Comparison of ENCODE assay signal across 10 cellular contexts in genomic region chr16:87952751-87953150, GRCh38. TPM values are rescaled to one million over a fixed set of nuclear protein-coding genes. Genes with fewer than 3 reads are reported as not detected.
DNase-seq lines count a peak whose midpoint lies in the region; ATAC-seq and TF ChIP-seq lines count a peak whose summit lies in the region.
"Had no signal": no experiment of that assay in that cellular context is flagged by ENCODE, and none has a peak within 500 bp of the region (broad histone marks: within the 10 kb centered on the region; RNA-seq: fewer than 3 reads in every experiment).

No MANE protein-coding gene starts in this region.

- DNase-seq in RWPE1 (ENCODE audit: low spot score), result no peak
- no peak for DNase-seq in epithelial cell of proximal tubule (ENCODE audit: low read depth)
- no peak for DNase-seq in psoas muscle
- no peak for DNase-seq in kidney glomerular epithelial cell (lab: John Stamatoyannopoulos, UW)
- no peak for DNase-seq in LoVo (ENCODE audit: low spot score)
- DNase-seq in mesenteric fat pad (ENCODE audit: low spot score), result no peak

- POLR2A ChIA-PET in RWPE1 (lab: Yijun Ruan, JAX; ENCODE audit: low non-redundant PET), result interaction anchor here (0.6 kb wide), 1 partner anchor 95 kb away, joined by 3 read pairs; no protein-coding TSS in a partner anchor

- ATAC-seq in psoas muscle, result no peak
- no peak for ATAC-seq in HG03108 (IDR thresholded peaks at IDR 0.05; ENCODE audit: unreplicated experiment)
- ATAC-seq: Right ventricle myocardium inferior had no signal

- TF ChIP-seq CTCF in RWPE1 (conservative IDR thresholded peaks at IDR 0.05; ENCODE audit: low read depth) (no peak), epithelial cell of proximal tubule (conservative IDR thresholded peaks at IDR 0.05; ENCODE audit: low read depth, low read length) (no peak), psoas muscle (IDR thresholded peaks at IDR 0.05) (no peak)

- peaks cover 29% of the 10 kb centered on the region for H3K4me1 ChIP-seq in psoas muscle

- intact Hi-C loops in psoas muscle (cut with DNase I), result no loop called here

- no peaks in the 10 kb centered on the region for H3K27me3 ChIP-seq in psoas muscle (ENCODE audit: insufficient read depth in 3 of 3, low read length in 2 of 3)

- peak overlapping the region; percentile 92; the same call in 1 of the 2 replicates for H3K27ac ChIP-seq in RWPE1
- H3K27ac ChIP-seq in psoas muscle, result peak overlapping the region; percentile 99

- CTCF ChIA-PET in RWPE1 (lab: Yijun Ruan, JAX), result interaction anchor here (0.6 to 1.8 kb wide), 2 partner anchors 10 to 22 kb away, joined by 4 to 6 read pairs; no protein-coding TSS in a partner anchor

- WGBS in psoas muscle, 3 donors, result 77 to 85% (median 80%) methylated on average over 16 of the region's 16 CpGs

- H3K36me3 ChIP-seq in psoas muscle (ENCODE audit: insufficient read depth in 1 of 2, low read depth in 1 of 2), result peaks cover 0 to 22% of the 10 kb centered on the region in 2 donors

- H3K9me3 ChIP-seq in psoas muscle, result no peaks in the 10 kb centered on the region

- H3K4me3 ChIP-seq in GM08714 (ENCODE audit: low read length) (peak overlapping the region; percentile 96), epithelial cell of proximal tubule (ENCODE audit: low read depth, low read length) (peak overlapping the region; percentile 77), psoas muscle (peak overlapping the region; percentile 95)

RNA-seq across cellular contexts. Expression of gene BANP, which starts 1.5 kb away (rescaled TPM):
- total RNA-seq in epithelial cell of proximal tubule (17.6 and 23.4 TPM in 2 replicates), psoas muscle (10 to 100 TPM; 11.9 to 15.3 (median 14.7) TPM), mesenteric fat pad (28.8 TPM)
- polyA plus RNA-seq in psoas muscle, result 10 to 100 TPM in 1 of 3 donors, 1 to 10 TPM in 2; 7.7 to 14.2 (median 7.8) TPM

RNA-seq across cellular contexts. Expression of gene CA5A, which starts 16.4 kb away (rescaled TPM):
- total RNA-seq in epithelial cell of proximal tubule, result not detected in 2 replicates
- under 1 TPM in 1 of 4 donors, not detected in 3; 0.12 TPM for total RNA-seq in psoas muscle
- polyA plus RNA-seq in psoas muscle, result not detected
- total RNA-seq in mesenteric fat pad, result not detected
- total RNA-seq: Right ventricle myocardium inferior, temporal lobe had no signal
